Comparison of ENCODE assay signal across 8 cellular contexts in the genomic region with DNA sequence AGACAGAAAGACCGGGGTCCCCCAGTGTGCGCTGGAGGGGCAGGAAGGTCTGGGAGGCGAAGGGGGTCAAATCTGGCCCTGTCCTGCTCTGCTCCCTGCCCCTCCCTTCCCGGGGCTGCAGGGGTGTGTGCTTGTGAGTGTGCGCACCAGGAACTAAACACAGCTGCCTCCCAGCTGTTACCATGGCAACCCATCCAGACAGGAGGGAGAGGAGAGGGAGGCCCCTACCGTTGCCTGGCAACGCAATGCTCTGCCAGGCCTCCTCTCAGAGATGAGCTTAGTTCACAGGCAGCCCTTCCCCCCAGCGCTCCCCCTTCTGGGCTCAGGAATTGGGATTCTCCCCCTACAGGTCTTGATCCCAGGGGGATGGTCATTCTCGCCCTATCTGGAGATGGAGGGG. TPM values are rescaled to one million over a fixed set of nuclear protein-coding genes. Genes with fewer than 3 reads are reported as not detected.
A peak's percentile ranks its signal among the peaks of the same experiment; 100 is the strongest.
DNase-seq lines count a peak whose midpoint lies in the region; ATAC-seq, FAIRE-seq and TF ChIP-seq lines count a peak whose summit lies in the region.

No MANE protein-coding gene starts in this region.

- H3K4me3 ChIP-seq in AG04450 (ENCODE audit: low read depth, low read length) (no peak overlapping the region), fibroblast of villous mesenchyme (ENCODE audit: low read depth, low read length) (no peak overlapping the region), small intestine (ENCODE audit: low read depth in 1 of 2, low read length in 2 of 2) (no peak overlapping the region)

- H3K27me3 ChIP-seq in AG04450 (ENCODE audit: control insufficient read depth, insufficient read depth, low read length) (no peaks in the 10 kb centered on the region), small intestine (ENCODE audit: control insufficient read depth in 2 of 2, insufficient read depth in 2 of 2, low read length in 2 of 2) (peaks cover 0 to 2% of the 10 kb centered on the region in 2 donors)

- POLR2A ChIA-PET in AG04450 (lab: Yijun Ruan, JAX) = interaction anchor here (0.7 to 1.4 kb wide), 3 partner anchors 10 to 61 kb away, joined by 5 to 8 read pairs (median 6); partner anchors contain the start of gene ZCWPW1

- H3K36me3 ChIP-seq in small intestine (ENCODE audit: control insufficient read depth in 2 of 2, insufficient read depth in 2 of 2, low read length in 2 of 2) = no peaks in the 10 kb centered on the region

- DNase-seq in AG04450 (ENCODE audit: low read depth, low spot score) (peak; percentile 94), GM18507 (ENCODE audit: extremely low spot score, insufficient read length, low read depth) (peak; percentile 66), NCI-H2107 (lab: John Stamatoyannopoulos, UW) (peak; percentile 98), T1000 (lab: John Stamatoyannopoulos, UW) (peak; percentile 25), fibroblast of villous mesenchyme (ENCODE audit: low read depth) (peak; percentile 93), small intestine (peak; percentile 56)
- no peak for DNase-seq in activated CD4-positive, CD25-positive, alpha-beta regulatory T cell treated with anti-CD3 and anti-CD28 coated beads, Interleukin-2, amount 50 U/mL, for 72 hours

- H3K4me1 ChIP-seq in small intestine (ENCODE audit: control insufficient read depth in 2 of 2, insufficient read depth in 1 of 2, low read depth in 1 of 2, low read length in 1 of 2) = peaks cover 0 to 2% of the 10 kb centered on the region in 2 donors

- TF ChIP-seq CTCF in AG04450 (IDR thresholded peaks at IDR 0.05; ENCODE audit: low read depth, low read length) = no peak
- no peak for TF ChIP-seq CTCF in fibroblast of villous mesenchyme (IDR thresholded peaks at IDR 0.05; ENCODE audit: insufficient read depth, low read depth, low read length)

- peak; percentile 5 for FAIRE-seq in GM18507 (lab: Jason Lieb, UNC)
- FAIRE-seq in small intestine (lab: Jason Lieb, UNC) = no peak

- ATAC-seq in HG03025 (IDR thresholded peaks at IDR 0.05; ENCODE audit: low FRiP score, unreplicated experiment) = no peak

- CTCF ChIA-PET in AG04450 (lab: Charles Lee) = interaction anchor here (0.6 to 1.8 kb wide), 2 partner anchors 70 to 74 kb away, joined by 4 read pairs; no protein-coding TSS in a partner anchor

- H3K9me3 ChIP-seq in AG04450 (ENCODE audit: control insufficient read depth, insufficient read depth, low read length) (no peaks in the 10 kb centered on the region; the same call in 1 of the 2 replicates), small intestine (ENCODE audit: control insufficient read depth, low read depth) (no peaks in the 10 kb centered on the region)

- WGBS in small intestine, 3 donors = 23 to 40% (median 37%) methylated on average over 9 of the region's 9 CpGs

- H3K27ac ChIP-seq in AG04450 (ENCODE audit: low read depth, low read length) = no peak overlapping the region
- no peak overlapping the region for H3K27ac ChIP-seq in small intestine (ENCODE audit: low read depth in 1 of 2, low read length in 1 of 2)

RNA-seq across cellular contexts. Expression of gene NYAP1, which starts 6.1 kb away (rescaled TPM):
- polyA plus RNA-seq in AG04450 (2011; rRNA removed) (0.35 and 0.38 TPM in 2 replicates), small intestine (1 to 10 TPM in 1 of 3 donors, not detected in 2; 2.3 TPM)
- polyA minus RNA-seq in AG04450 (2011; rRNA and poly(A)+ RNA removed) = 0.14 and 0.17 TPM in 2 replicates
- total RNA-seq in fibroblast of villous mesenchyme = 0.43 and 0.64 TPM in 2 replicates

RNA-seq across cellular contexts. Expression of gene TSC22D4, which starts 10.8 kb away (rescaled TPM):
- polyA plus RNA-seq in AG04450 (2011; rRNA removed) (10.2 and 11.3 TPM in 2 replicates), small intestine (10 to 100 TPM; 31.7 to 53.2 (median 45.9) TPM)
- polyA minus RNA-seq in AG04450 (2011; rRNA and poly(A)+ RNA removed) = 9.5 and 10.8 TPM in 2 replicates
- 26.4 and 30.2 TPM in 2 replicates for total RNA-seq in fibroblast of villous mesenchyme

RNA-seq across cellular contexts. Expression of gene SPACDR, which starts 25.8 kb away (rescaled TPM):
- 0.76 and 1.3 TPM in 2 replicates for polyA plus RNA-seq in AG04450 (2011; rRNA removed)
- 0.32 and 0.43 TPM in 2 replicates for polyA minus RNA-seq in AG04450 (2011; rRNA and poly(A)+ RNA removed)
- not detected in 2 replicates for total RNA-seq in fibroblast of villous mesenchyme
- under 1 TPM in 2 of 3 donors, not detected in 1; 0.43 to 0.89 TPM for polyA plus RNA-seq in small intestine

RNA-seq across cellular contexts. Expression of gene AGFG2, which starts 49.2 kb away (rescaled TPM):
- polyA plus RNA-seq in AG04450 (2011; rRNA removed) (5.7 and 6.4 TPM in 2 replicates), small intestine (10 to 100 TPM in 2 of 3 donors, 1 to 10 TPM in 1; 9.5 to 23.9 (median 11.0) TPM)
- 5.0 and 6.1 TPM in 2 replicates for polyA minus RNA-seq in AG04450 (2011; rRNA and poly(A)+ RNA removed)
- total RNA-seq in fibroblast of villous mesenchyme = 7.7 and 19.0 TPM in 2 replicates

RNA-seq across cellular contexts. Expression of gene PPP1R35, which starts 53.5 kb away (rescaled TPM):
- 7.5 and 11.8 TPM in 2 replicates for polyA plus RNA-seq in AG04450 (2011; rRNA removed)
- 6.5 and 8.6 TPM in 2 replicates for polyA minus RNA-seq in AG04450 (2011; rRNA and poly(A)+ RNA removed)
- 14.8 and 15.1 TPM in 2 replicates for total RNA-seq in fibroblast of villous mesenchyme
- 10 to 100 TPM; 37.9 to 62.8 (median 55.7) TPM for polyA plus RNA-seq in small intestine
